In the genomic region with DNA sequence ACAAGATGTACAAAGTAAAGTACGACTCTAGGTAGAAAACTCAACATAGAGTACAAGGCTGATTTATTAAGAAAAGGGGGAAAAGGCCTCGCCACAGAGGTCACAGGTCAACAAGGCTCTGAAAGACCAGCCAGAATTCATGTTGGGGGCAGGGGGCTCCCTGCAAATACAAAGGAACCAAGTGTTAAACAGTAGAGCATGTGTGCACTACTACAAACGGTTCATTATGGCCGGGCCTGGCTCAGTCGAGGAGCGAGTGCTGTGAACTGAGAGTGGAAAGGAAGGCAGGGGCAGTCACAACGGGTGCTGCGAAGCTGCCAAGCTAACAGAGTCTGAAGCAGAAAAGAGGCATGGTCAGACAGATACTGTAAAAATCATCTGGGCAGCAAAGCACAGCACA, we compare ENCODE assay signal across 21 cellular contexts.
DNase-seq lines count a peak whose midpoint lies in the region; TF ChIP-seq lines count a peak whose summit lies in the region.
"Had no signal": no experiment of that assay in that cellular context is flagged by ENCODE, and none has a peak within 500 bp of the region (broad histone marks: within the 10 kb centered on the region; RNA-seq: fewer than 3 reads in every experiment).

No MANE protein-coding gene starts in this region.

- WGBS in endodermal cell (ENCODE audit: insufficient coverage in 1 of 2, insufficient read length in 1 of 2), 2 experiments, result 84 to 93% methylated on average over 8 of the region's 8 CpGs

- peaks cover 3% of the 10 kb centered on the region for H3K4me1 ChIP-seq in endodermal cell (ENCODE audit: control insufficient read depth, insufficient read depth, low read length)
- H3K4me1 ChIP-seq: uterus had no signal

- no peak overlapping the region for H3K9ac ChIP-seq in endodermal cell (ENCODE audit: extremely low read depth, low read length, poor library complexity, severe bottlenecking)
- H3K9ac ChIP-seq: KMS-11, parathyroid adenoma, SK-N-SH had no signal

- in situ Hi-C loops in SK-MEL-5 (cut with HindIII; ENCODE audit: low pct_unique_long_range_greater_than_20kb, low sequenced_read_pairs), result no loop called here

- no peaks in the 10 kb centered on the region for H3K9me3 ChIP-seq in endodermal cell (ENCODE audit: control insufficient read depth, low read length)
- H3K9me3 ChIP-seq: SK-N-SH, uterus had no signal

- H3K36me3 ChIP-seq in endodermal cell (ENCODE audit: control insufficient read depth, insufficient read depth, low read length), result peaks cover 5% of the 10 kb centered on the region
- H3K36me3 ChIP-seq: uterus had no signal

- no peaks in the 10 kb centered on the region for H3K27me3 ChIP-seq in endodermal cell (ENCODE audit: control insufficient read depth, insufficient read depth, low read length, poor library complexity, severe bottlenecking)
- H3K27me3 ChIP-seq: hepatocyte, uterus had no signal

- H3K27ac ChIP-seq in endodermal cell (ENCODE audit: low read depth, low read length), result peak overlapping the region; percentile 76
- H3K27ac ChIP-seq in substantia nigra (ENCODE audit: low read depth, low read length, poor library complexity, severe bottlenecking), result peak overlapping the region; percentile 85
- H3K27ac ChIP-seq: hepatocyte, KMS-11, parathyroid adenoma, uterus had no signal

- H3K4me3 ChIP-seq in endodermal cell (ENCODE audit: low read length), result no peak overlapping the region
- H3K4me3 ChIP-seq: hepatocyte, lung, uterus had no signal

- H3K9me3 Mint-ChIP-seq in endodermal cell, result no peaks in the 10 kb centered on the region
- H3K9me3 Mint-ChIP-seq: activated naive CD8-positive, alpha-beta T cell treated with anti-CD3 and anti-CD28 coated beads, Interleukin-2, amount 10 ng/mL, durations not matched to agents 7 days and 5 days; activated T-helper 2 cell treated with anti-CD3 and anti-CD28 coated beads, Interferon-gamma antibody, Interleukin-2, Interleukin-4, amounts not matched to agents 10 μg/mL and 5 μg/mL and 100 μg/mL, durations not matched to agents 14 hours and 24 hours and 36 hours had no signal

- TF ChIP-seq CTCF in endodermal cell (conservative IDR thresholded peaks at IDR 0.05), result no peak

- DNase-seq in SK-MEL-5 (ENCODE audit: low read depth, low spot score) (peak; percentile 37), endodermal cell (no peak), middle frontal gyrus (ENCODE audit: extremely low spot score, low spot score) (peak; percentile 28), substantia nigra (lab: John Stamatoyannopoulos, UW) (peak in 46 of 49 donors; percentile 20 to 93 (median 76)), amniotic stem cell (lab: John Stamatoyannopoulos, UW) (no peak), NCI-H2227 (lab: John Stamatoyannopoulos, UW; ENCODE audit: unreplicated experiment) (no peak), DMS114 treated with DMSO at 0.1 percent for 48 hours (lab: John Stamatoyannopoulos, UW; ENCODE audit: unreplicated experiment) (no peak)
- DNase-seq: activated CD4-positive, alpha-beta T cell treated with anti-CD3 and anti-CD28 coated beads, Interleukin-2, amount 50 U/mL, for 1 hour; activated naive CD8-positive, alpha-beta T cell treated with anti-CD3 and anti-CD28 coated beads, Interleukin-2, amount 10 ng/mL, durations not matched to agents 7 days and 5 days; CD4-positive, alpha-beta memory T cell; GF-D8; MV-4-11; NCI-H2171 treated with DMSO at 0.1 percent for 48 hours; NCI-H526; SK-N-SH; uterus had no signal

- no peak overlapping the region for H3K4me3 Mint-ChIP-seq in endodermal cell
- H3K4me3 Mint-ChIP-seq: activated naive CD8-positive, alpha-beta T cell treated with anti-CD3 and anti-CD28 coated beads, Interleukin-2, amount 10 ng/mL, durations not matched to agents 7 days and 5 days had no signal

- H3K36me3 Mint-ChIP-seq in endodermal cell (ENCODE audit: low read depth), result peaks cover 22% of the 10 kb centered on the region
- H3K36me3 Mint-ChIP-seq: activated naive CD8-positive, alpha-beta T cell treated with anti-CD3 and anti-CD28 coated beads, Interleukin-2, amount 10 ng/mL, durations not matched to agents 7 days and 5 days; CD4-positive, alpha-beta memory T cell had no signal

- no peaks in the 10 kb centered on the region for H3K27me3 Mint-ChIP-seq in endodermal cell (ENCODE audit: insufficient read depth)

- peak overlapping the region; percentile 44 for H3K27ac Mint-ChIP-seq in endodermal cell
- H3K27ac Mint-ChIP-seq: activated naive CD8-positive, alpha-beta T cell treated with anti-CD3 and anti-CD28 coated beads, Interleukin-2, amount 10 ng/mL, durations not matched to agents 7 days and 5 days; activated T-helper 2 cell treated with anti-CD3 and anti-CD28 coated beads, Interferon-gamma antibody, Interleukin-2, Interleukin-4, amounts not matched to agents 10 μg/mL and 5 μg/mL and 100 μg/mL, durations not matched to agents 14 hours and 24 hours and 36 hours; CD4-positive, alpha-beta memory T cell had no signal

- H3K4me1 Mint-ChIP-seq in endodermal cell, result peaks cover 51% of the 10 kb centered on the region
- H3K4me1 Mint-ChIP-seq: CD4-positive, alpha-beta memory T cell had no signal

Comparison
In these comparisons a context has a peak if more than half of its experiments do, and no peak if none do; other contexts are left out.
1. DNase-seq: peak in SK-MEL-5 (single experiment), middle frontal gyrus (single experiment) and substantia nigra (46 of 49); none in endodermal cell (single experiment), amniotic stem cell (single experiment), NCI-H2227 (single experiment) and DMS114 treated with DMSO at 0.1 percent for 48 hours (single experiment).